Comparison of ENCODE assay signal across 30 cellular contexts in the genomic region with DNA sequence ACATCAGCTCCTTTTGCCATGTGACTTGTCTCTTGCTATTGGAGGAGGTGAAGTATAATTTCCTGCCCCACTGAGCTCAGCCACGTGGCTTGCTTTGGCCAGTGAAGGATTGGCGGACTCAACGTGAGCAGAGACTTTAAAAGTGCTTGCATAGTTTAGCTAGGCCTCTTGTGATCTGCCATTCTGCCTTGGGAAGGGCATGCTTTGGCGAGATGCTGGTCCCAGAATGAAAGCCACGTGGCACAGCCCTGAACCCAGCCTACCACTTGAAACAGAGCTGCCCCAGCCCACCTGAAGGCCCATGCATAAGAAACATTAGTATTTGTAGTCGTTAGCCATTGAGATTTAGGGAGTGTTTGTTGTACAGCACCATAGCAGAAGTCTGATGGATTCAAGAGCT.
"Had no signal": no experiment of that assay in that cellular context is flagged by ENCODE, and none has a peak within 500 bp of the region (broad histone marks: within the 10 kb centered on the region; RNA-seq: fewer than 3 reads in every experiment).

No MANE protein-coding gene starts in this region.

- DNase-seq: naive thymus-derived CD4-positive, alpha-beta T cell; natural killer cell; ovary; psoas muscle; right cardiac atrium; spleen; stimulated activated CD4-positive, alpha-beta T cell treated with anti-CD3 and anti-CD28 coated beads, Interleukin-12 subunit alpha, Interleukin-12 subunit beta, amount 100 ng/mL, for 4 hours; stimulated activated CD4-positive, alpha-beta T cell treated with anti-CD3 and anti-CD28 coated beads, Interleukin-1b, Interleukin-23, amount 100 ng/mL, for 48 hours; stimulated activated CD4-positive, alpha-beta T cell treated with anti-CD3 and anti-CD28 coated beads, Interleukin-4, amount 100 ng/mL, for 1 hour; stimulated activated CD4-positive, alpha-beta T cell treated with anti-CD3 and anti-CD28 coated beads, Interleukin-4, amount 100 ng/mL, for 4 hours; stimulated activated CD8-positive, alpha-beta memory T cell treated with anti-CD3 and anti-CD28 coated beads, Interleukin-4, amount 100 ng/mL, for 48 hours; stimulated activated naive CD4-positive, alpha-beta T cell; stimulated activated naive CD8-positive, alpha-beta T cell treated with anti-CD3 and anti-CD28 coated beads, Interleukin-15, amount 100 ng/mL, for 72 hours; stimulated activated naive CD8-positive, alpha-beta T cell treated with anti-CD3 and anti-CD28 coated beads, Interleukin-15, Interleukin-2, amounts not matched to agents 100 U/mL and 50 U/mL, for 24 hours; substantia nigra; testis; tibial artery; transverse colon; upper lobe of right lung; uterus had no signal

- H3K36me3 Mint-ChIP-seq: natural killer cell; neural progenitor cell; stimulated activated memory B cell treated with anti-CD40 and anti-IgM and Interleukin-4, amounts not matched to agents 10 μg/mL and 1 μg/mL and 100 μg/mL, for 72 hours; type B pancreatic cell had no signal

- H3K4me1 Mint-ChIP-seq: naive thymus-derived CD4-positive, alpha-beta T cell; natural killer cell; nephron; neural progenitor cell; stimulated activated memory B cell treated with anti-CD40 and anti-IgM and Interleukin-4, amounts not matched to agents 10 μg/mL and 1 μg/mL and 100 μg/mL, for 72 hours; stimulated activated naive CD8-positive, alpha-beta T cell treated with anti-CD3 and anti-CD28 coated beads, Interleukin-15, amount 100 ng/mL, for 72 hours had no signal

- H3K9me3 Mint-ChIP-seq: natural killer cell, nephron, neural progenitor cell, type B pancreatic cell had no signal

- H3K9me3 ChIP-seq: ovary, psoas muscle, right lobe of liver, suprapubic skin, testis, tibial artery, transverse colon, upper lobe of right lung, uterus had no signal

- H3K27ac ChIP-seq: neural progenitor cell, ovary, parathyroid adenoma, psoas muscle, right lobe of liver, skin epidermis, spleen, suprapubic skin, testis, tibial artery, transverse colon, upper lobe of right lung, uterus had no signal

- H3K4me3 Mint-ChIP-seq: naive thymus-derived CD4-positive, alpha-beta T cell; natural killer cell; nephron; neural progenitor cell; stimulated activated memory B cell treated with anti-CD40 and anti-IgM and Interleukin-4, amounts not matched to agents 10 μg/mL and 1 μg/mL and 100 μg/mL, for 72 hours; stimulated activated naive CD8-positive, alpha-beta T cell treated with anti-CD3 and anti-CD28 coated beads, Interleukin-15, amount 100 ng/mL, for 72 hours; type B pancreatic cell had no signal

- H3K27me3 ChIP-seq: ovary, right lobe of liver, testis, transverse colon, upper lobe of right lung, uterus had no signal

- H3K36me3 ChIP-seq: neural progenitor cell, ovary, right lobe of liver, spleen, suprapubic skin, tibial artery, transverse colon, upper lobe of right lung, uterus had no signal

- ATAC-seq: naive thymus-derived CD4-positive, alpha-beta T cell; natural killer cell; psoas muscle; right cardiac atrium; right lobe of liver; stimulated activated memory B cell treated with anti-CD40 and anti-IgM and Interleukin-4, amounts not matched to agents 10 μg/mL and 1 μg/mL and 100 μg/mL, for 72 hours; stimulated activated naive CD8-positive, alpha-beta T cell treated with anti-CD3 and anti-CD28 coated beads, Interleukin-15, amount 100 ng/mL, for 72 hours; stimulated activated naive CD8-positive, alpha-beta T cell treated with anti-CD3 and anti-CD28 coated beads, Interleukin-15, Interleukin-2, amounts not matched to agents 100 U/mL and 50 U/mL, for 24 hours; upper lobe of right lung had no signal

- H3K9ac ChIP-seq: neural progenitor cell, parathyroid adenoma had no signal

- H3K4me3 ChIP-seq: neural progenitor cell, ovary, psoas muscle, right lobe of liver, skin epidermis, smooth muscle cell, spleen, suprapubic skin, testis, tibial artery, transverse colon, upper lobe of right lung, uterus had no signal

- H3K27ac Mint-ChIP-seq: naive thymus-derived CD4-positive, alpha-beta T cell; natural killer cell; nephron; neural progenitor cell; progenitor cell of endocrine pancreas; stimulated activated memory B cell treated with anti-CD40 and anti-IgM and Interleukin-4, amounts not matched to agents 10 μg/mL and 1 μg/mL and 100 μg/mL, for 72 hours; type B pancreatic cell had no signal

- H3K4me1 ChIP-seq: neural progenitor cell, parathyroid adenoma, psoas muscle, right lobe of liver, spleen, suprapubic skin, testis, tibial artery, transverse colon, upper lobe of right lung, uterus had no signal
